Comparison of ENCODE assay signal across 1 cellular context in genomic region chr1:9239622-9240401, GRCh38.
TF ChIP-seq lines count a peak whose summit lies in the region.

No MANE protein-coding gene starts in this region.

TF ChIP-seq in HepG2, 621 proteins besides CTCF, POLR2A, EP300 and RAD21 (continued from another document and continues in another):
- TF ChIP-seq ZFP37 (CRISPR knock-in tag; IDR thresholded peaks at IDR 0.05; ENCODE audit: borderline replicate concordance), result no peak
- TF ChIP-seq MAZ (IDR thresholded peaks at IDR 0.05; ENCODE audit: borderline replicate concordance, low read depth, low read length), result 0 out of 2 replicates have a peak, but pooled peaks have one; percentile 43
- peak; percentile 77 for TF ChIP-seq MAZ (CRISPR knock-in tag; IDR thresholded peaks at IDR 0.05; ENCODE audit: low read depth)
- TF ChIP-seq ZNF350 (CRISPR knock-in tag; IDR thresholded peaks at IDR 0.05; ENCODE audit: borderline replicate concordance, low read depth), result 0 out of 2 replicates have a peak, but pooled peaks have one; percentile 27
- no peak for TF ChIP-seq ZNF557 (CRISPR knock-in tag; IDR thresholded peaks at IDR 0.05)
- TF ChIP-seq REXO4 (CRISPR knock-in tag; IDR thresholded peaks at IDR 0.05; ENCODE audit: borderline replicate concordance), result no peak
- peak; percentile 27 to 75; a peak in 2 of 4 replicates for TF ChIP-seq NR2F1 (CRISPR knock-in tag; IDR thresholded peaks at IDR 0.05)
- peak; percentile 56 for TF ChIP-seq XRCC5 (optimal IDR thresholded peaks at IDR 0.05; ENCODE audit: low read length)
- peak; percentile 56; the same call in 1 of the 2 replicates for TF ChIP-seq HOXA3 (CRISPR knock-in tag; IDR thresholded peaks at IDR 0.05)
- 0 out of 2 replicates have a peak, but pooled peaks have one; percentile 65 for TF ChIP-seq ESRRA (CRISPR knock-in tag; IDR thresholded peaks at IDR 0.05; ENCODE audit: low read depth)
- TF ChIP-seq ZNF558 (CRISPR knock-in tag; IDR thresholded peaks at IDR 0.05; ENCODE audit: borderline replicate concordance), result no peak
- no peak for TF ChIP-seq ZNF264 (CRISPR knock-in tag; IDR thresholded peaks at IDR 0.05)
- no peak for TF ChIP-seq CHD2 (IDR thresholded peaks at IDR 0.05; ENCODE audit: low read depth, low read length)
- TF ChIP-seq FOXA3 (CRISPR knock-in tag; IDR thresholded peaks at IDR 0.05), result peak; percentile 27; the same call in 1 of the 2 replicates
- TF ChIP-seq ZBTB38 (CRISPR knock-in tag; IDR thresholded peaks at IDR 0.05), result peak; percentile 77
- peak; percentile 42 for TF ChIP-seq ZGPAT (CRISPR knock-in tag; IDR thresholded peaks at IDR 0.05)
- TF ChIP-seq, protein P1, sequence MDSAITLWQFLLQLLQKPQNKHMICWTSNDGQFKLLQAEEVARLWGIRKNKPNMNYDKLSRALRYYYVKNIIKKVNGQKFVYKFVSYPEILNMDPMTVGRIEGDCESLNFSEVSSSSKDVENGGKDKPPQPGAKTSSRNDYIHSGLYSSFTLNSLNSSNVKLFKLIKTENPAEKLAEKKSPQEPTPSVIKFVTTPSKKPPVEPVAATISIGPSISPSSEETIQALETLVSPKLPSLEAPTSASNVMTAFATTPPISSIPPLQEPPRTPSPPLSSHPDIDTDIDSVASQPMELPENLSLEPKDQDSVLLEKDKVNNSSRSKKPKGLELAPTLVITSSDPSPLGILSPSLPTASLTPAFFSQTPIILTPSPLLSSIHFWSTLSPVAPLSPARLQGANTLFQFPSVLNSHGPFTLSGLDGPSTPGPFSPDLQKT (CRISPR knock-in tag; IDR thresholded peaks at IDR 0.05; ENCODE audit: borderline replicate concordance), result no peak
- TF ChIP-seq THAP11 (CRISPR knock-in tag; IDR thresholded peaks at IDR 0.05), result peak; percentile 48
- peak; percentile 43; the same call in 1 of the 3 replicates for TF ChIP-seq MXI1 (IDR thresholded peaks at IDR 0.05; ENCODE audit: borderline replicate concordance, low read depth, low read length)
- peak; percentile 62; the same call in 1 of the 2 replicates for TF ChIP-seq ZMYM3 (CRISPR knock-in tag; IDR thresholded peaks at IDR 0.05)
- peak; percentile 29; the same call in 1 of the 2 replicates for TF ChIP-seq ZFY (CRISPR knock-in tag; IDR thresholded peaks at IDR 0.05)
- TF ChIP-seq TFDP1 (CRISPR knock-in tag; IDR thresholded peaks at IDR 0.05; ENCODE audit: borderline replicate concordance), result peak; percentile 40; the same call in 1 of the 2 replicates
- TF ChIP-seq KAT7 (CRISPR knock-in tag; IDR thresholded peaks at IDR 0.05; ENCODE audit: borderline replicate concordance), result no peak
- peak; percentile 63; the same call in 1 of the 2 replicates for TF ChIP-seq RXRA (CRISPR knock-in tag; IDR thresholded peaks at IDR 0.05)
- TF ChIP-seq ZNF652 (CRISPR knock-in tag; IDR thresholded peaks at IDR 0.05; ENCODE audit: borderline replicate concordance, low read depth), result peak; percentile 80
- TF ChIP-seq HMG20A (CRISPR knock-in tag; IDR thresholded peaks at IDR 0.05; ENCODE audit: borderline replicate concordance), result peak; percentile 54; the same call in 1 of the 2 replicates
- 0 out of 2 replicates have a peak, but pooled peaks have one; percentile 63 for TF ChIP-seq ZNF414 (CRISPR knock-in tag; IDR thresholded peaks at IDR 0.05)
- TF ChIP-seq ZNF207 (IDR thresholded peaks at IDR 0.05; ENCODE audit: borderline replicate concordance), result no peak
- TF ChIP-seq AHR (CRISPR knock-in tag; IDR thresholded peaks at IDR 0.05), result peak; percentile 69; the same call in 1 of the 2 replicates
- TF ChIP-seq ARNTL (CRISPR knock-in tag; IDR thresholded peaks at IDR 0.05), result peak; percentile 49; the same call in 1 of the 2 replicates
- TF ChIP-seq ZNF574 (CRISPR knock-in tag; IDR thresholded peaks at IDR 0.05), result peak; percentile 40
- peak; percentile 51; the same call in 1 of the 2 replicates for TF ChIP-seq ZNF670 (CRISPR knock-in tag; IDR thresholded peaks at IDR 0.05; ENCODE audit: borderline replicate concordance)
- TF ChIP-seq EHMT2 (IDR thresholded peaks at IDR 0.05; ENCODE audit: borderline replicate concordance, low read depth, low read length), result no peak
- no peak for TF ChIP-seq HNRNPUL1 (IDR thresholded peaks at IDR 0.05; ENCODE audit: low read depth, low read length)
- TF ChIP-seq MED8 (CRISPR knock-in tag; IDR thresholded peaks at IDR 0.05; ENCODE audit: insufficient replicate concordance), result no peak
- no peak for TF ChIP-seq ZFP36 (IDR thresholded peaks at IDR 0.05; ENCODE audit: borderline replicate concordance, low read depth, low read length, partially characterized antibody)
- TF ChIP-seq NCOR1 (IDR thresholded peaks at IDR 0.05; ENCODE audit: borderline replicate concordance, low read length), result no peak; the same call in 1 of the 2 replicates
- peak; percentile 67 for TF ChIP-seq HNF4A (CRISPR knock-in tag; IDR thresholded peaks at IDR 0.05)
- TF ChIP-seq HOXA9 (CRISPR knock-in tag; IDR thresholded peaks at IDR 0.05; ENCODE audit: borderline replicate concordance), result no peak
- TF ChIP-seq ZNF30 (CRISPR knock-in tag; IDR thresholded peaks at IDR 0.05), result no peak
- no peak for TF ChIP-seq MTA3 (CRISPR knock-in tag; IDR thresholded peaks at IDR 0.05)
- TF ChIP-seq KLF13 (CRISPR knock-in tag; IDR thresholded peaks at IDR 0.05), result no peak
- no peak for TF ChIP-seq ZNF83 (CRISPR knock-in tag; IDR thresholded peaks at IDR 0.05; ENCODE audit: borderline replicate concordance)
- TF ChIP-seq, protein P2, sequence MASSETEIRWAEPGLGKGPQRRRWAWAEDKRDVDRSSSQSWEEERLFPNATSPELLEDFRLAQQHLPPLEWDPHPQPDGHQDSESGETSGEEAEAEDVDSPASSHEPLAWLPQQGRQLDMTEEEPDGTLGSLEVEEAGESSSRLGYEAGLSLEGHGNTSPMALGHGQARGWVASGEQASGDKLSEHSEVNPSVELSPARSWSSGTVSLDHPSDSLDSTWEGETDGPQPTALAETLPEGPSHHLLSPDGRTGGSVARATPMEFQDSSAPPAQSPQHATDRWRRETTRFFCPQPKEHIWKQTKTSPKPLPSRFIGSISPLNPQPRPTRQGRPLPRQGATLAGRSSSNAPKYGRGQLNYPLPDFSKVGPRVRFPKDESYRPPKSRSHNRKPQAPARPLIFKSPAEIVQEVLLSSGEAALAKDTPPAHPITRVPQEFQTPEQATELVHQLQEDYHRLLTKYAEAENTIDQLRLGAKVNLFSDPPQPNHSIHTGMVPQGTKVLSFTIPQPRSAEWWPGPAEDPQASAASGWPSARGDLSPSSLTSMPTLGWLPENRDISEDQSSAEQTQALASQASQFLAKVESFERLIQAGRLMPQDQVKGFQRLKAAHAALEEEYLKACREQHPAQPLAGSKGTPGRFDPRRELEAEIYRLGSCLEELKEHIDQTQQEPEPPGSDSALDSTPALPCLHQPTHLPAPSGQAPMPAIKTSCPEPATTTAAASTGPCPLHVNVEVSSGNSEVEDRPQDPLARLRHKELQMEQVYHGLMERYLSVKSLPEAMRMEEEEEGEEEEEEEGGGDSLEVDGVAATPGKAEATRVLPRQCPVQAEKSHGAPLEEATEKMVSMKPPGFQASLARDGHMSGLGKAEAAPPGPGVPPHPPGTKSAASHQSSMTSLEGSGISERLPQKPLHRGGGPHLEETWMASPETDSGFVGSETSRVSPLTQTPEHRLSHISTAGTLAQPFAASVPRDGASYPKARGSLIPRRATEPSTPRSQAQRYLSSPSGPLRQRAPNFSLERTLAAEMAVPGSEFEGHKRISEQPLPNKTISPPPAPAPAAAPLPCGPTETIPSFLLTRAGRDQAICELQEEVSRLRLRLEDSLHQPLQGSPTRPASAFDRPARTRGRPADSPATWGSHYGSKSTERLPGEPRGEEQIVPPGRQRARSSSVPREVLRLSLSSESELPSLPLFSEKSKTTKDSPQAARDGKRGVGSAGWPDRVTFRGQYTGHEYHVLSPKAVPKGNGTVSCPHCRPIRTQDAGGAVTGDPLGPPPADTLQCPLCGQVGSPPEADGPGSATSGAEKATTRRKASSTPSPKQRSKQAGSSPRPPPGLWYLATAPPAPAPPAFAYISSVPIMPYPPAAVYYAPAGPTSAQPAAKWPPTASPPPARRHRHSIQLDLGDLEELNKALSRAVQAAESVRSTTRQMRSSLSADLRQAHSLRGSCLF (CRISPR knock-in tag; IDR thresholded peaks at IDR 0.05; ENCODE audit: borderline replicate concordance), result no peak
- TF ChIP-seq ZFP1 (CRISPR knock-in tag; IDR thresholded peaks at IDR 0.05), result no peak
- peak; percentile 72; the same call in 1 of the 2 replicates for TF ChIP-seq KDM3A (CRISPR knock-in tag; IDR thresholded peaks at IDR 0.05; ENCODE audit: low read depth)
- TF ChIP-seq ZSCAN30 (CRISPR knock-in tag; IDR thresholded peaks at IDR 0.05), result no peak
- no peak for TF ChIP-seq NPAS2 (CRISPR knock-in tag; IDR thresholded peaks at IDR 0.05; ENCODE audit: borderline replicate concordance)
- 0 out of 2 replicates have a peak, but pooled peaks have one; percentile 19 for TF ChIP-seq ZNF768 (CRISPR knock-in tag; IDR thresholded peaks at IDR 0.05)
- TF ChIP-seq TAF15 (IDR thresholded peaks at IDR 0.05; ENCODE audit: low read depth, low read length, poor library complexity, severe bottlenecking), result no peak
- TF ChIP-seq AHDC1 (CRISPR knock-in tag; IDR thresholded peaks at IDR 0.05; ENCODE audit: borderline replicate concordance), result peak; percentile 56; the same call in 1 of the 2 replicates
